ENCODE assay signal across 18 cellular contexts in genomic region chr17:83160443-83161297, GRCh38.
DNase-seq lines count a peak whose midpoint lies in the region; TF ChIP-seq lines count a peak whose summit lies in the region.
"Had no signal": no experiment of that assay in that cellular context is flagged by ENCODE, and none has a peak within 500 bp of the region (broad histone marks: within the 10 kb centered on the region; RNA-seq: fewer than 3 reads in every experiment).

No MANE protein-coding gene starts in this region.

- H3K4me3 Mint-ChIP-seq in chondrocyte (ENCODE audit: unreplicated experiment), result no peak overlapping the region
- H3K4me3 Mint-ChIP-seq: CD8-positive, alpha-beta memory T cell had no signal

- no peak for TF ChIP-seq POLR2A in esophagus squamous epithelium (IDR thresholded peaks at IDR 0.05)

- peak overlapping the region; percentile 64 for H3K9ac ChIP-seq in GM23248

- DNase-seq in GM23248, result no peak
- peak; percentile 90 for DNase-seq in chondrocyte (ENCODE audit: low spot score)
- peak; percentile 81 for DNase-seq in mesenteric fat pad (ENCODE audit: low spot score)
- DNase-seq in esophagus squamous epithelium (lab: John Stamatoyannopoulos, UW), result no peak
- DNase-seq in mucosa of gallbladder (ENCODE audit: low spot score), result no peak
- no peak for DNase-seq in NK-92 (lab: John Stamatoyannopoulos, UW; ENCODE audit: unreplicated experiment)
- no peak for DNase-seq in NCI-H2196 (lab: John Stamatoyannopoulos, UW; ENCODE audit: unreplicated experiment)
- DNase-seq: activated CD4-positive, alpha-beta T cell treated with anti-CD3 and anti-CD28 coated beads for 1 hour; CD8-positive, alpha-beta memory T cell; DMS79; effector CD8-positive, alpha-beta T cell; left ventricle myocardium superior; naive B cell; NCI-H526 treated with DMSO at 0.1 percent for 48 hours; psoas muscle had no signal

- peaks cover 20% of the 10 kb centered on the region for H3F3A ChIP-seq in GM23248 (ENCODE audit: insufficient read depth)

- H4K20me1 ChIP-seq in GM23248 (ENCODE audit: insufficient read depth), result no peaks in the 10 kb centered on the region

- no peak overlapping the region for H3K4me3 ChIP-seq in GM23248
- no peak overlapping the region for H3K4me3 ChIP-seq in skin epidermis
- H3K4me3 ChIP-seq in esophagus squamous epithelium, result no peak overlapping the region
- H3K4me3 ChIP-seq: HAP-1, psoas muscle, thoracic aorta had no signal

- no peaks in the 10 kb centered on the region for H3K79me2 ChIP-seq in GM23248 (ENCODE audit: insufficient read depth)

- no peaks in the 10 kb centered on the region for H3K9me2 ChIP-seq in GM23248 (ENCODE audit: insufficient read depth)

- H3K9me3 Mint-ChIP-seq in chondrocyte (ENCODE audit: low read depth), result peaks cover 5% of the 10 kb centered on the region

- H3K27me3 Mint-ChIP-seq in chondrocyte (ENCODE audit: low read depth), result peaks cover 14% of the 10 kb centered on the region

- H3K36me3 ChIP-seq in GM23248 (ENCODE audit: low read depth), result no peaks in the 10 kb centered on the region
- no peaks in the 10 kb centered on the region for H3K36me3 ChIP-seq in esophagus squamous epithelium
- H3K36me3 ChIP-seq: HAP-1, thoracic aorta had no signal

- H3K9me3 ChIP-seq in GM23248 (ENCODE audit: low read depth) (no peaks in the 10 kb centered on the region), esophagus squamous epithelium (no peaks in the 10 kb centered on the region)
- H3K9me3 ChIP-seq: HAP-1, psoas muscle, thoracic aorta had no signal

- no peak overlapping the region for H3K27ac Mint-ChIP-seq in chondrocyte (ENCODE audit: unreplicated experiment)

- H3K27ac ChIP-seq in GM23248 (peak overlapping the region; percentile 63), skin epidermis (peak overlapping the region in 11 of 21 experiments; percentile 16 to 86 (median 57)), esophagus squamous epithelium (peak overlapping the region in 1 of 4 donors; percentile 34)
- H3K27ac ChIP-seq: psoas muscle, thoracic aorta had no signal

- whole genome bisulfite sequencing in GM23248 (ENCODE audit: low coverage in 1 of 2, low lambda C conversion rate in 2 of 2, missing lambda C conversion rate in 2 of 2), 2 experiments, result 87 to 92% methylated on average over 16 to 19 of the region's 19 CpGs
- 80 to 93% methylated on average over 8 to 11 of the region's 19 CpGs for WGBS in esophagus squamous epithelium, 2 donors

- H3K4me2 ChIP-seq in GM23248 (ENCODE audit: unreplicated experiment), result no peak overlapping the region

- H3K4me1 Mint-ChIP-seq in chondrocyte (ENCODE audit: low read depth), result peaks cover 13% of the 10 kb centered on the region

- H2AFZ ChIP-seq in GM23248, result no peak overlapping the region

- TF ChIP-seq CTCF in chondrocyte (IDR thresholded peaks at IDR 0.05), result no peak
- no peak for TF ChIP-seq CTCF in esophagus squamous epithelium (IDR thresholded peaks at IDR 0.05)

- H3K27me3 ChIP-seq in GM23248 (replicated peaks; ENCODE audit: insufficient read depth) (no peaks in the 10 kb centered on the region), esophagus squamous epithelium (peaks cover 0 to 9% (median 0%) of the 10 kb centered on the region in 4 donors)

- in situ Hi-C loops in GM23248 (cut with MboI), result no loop called here

- H3K36me3 Mint-ChIP-seq in chondrocyte (ENCODE audit: low read depth), result no peaks in the 10 kb centered on the region
- H3K36me3 Mint-ChIP-seq: CD8-positive, alpha-beta memory T cell; naive B cell had no signal

- H3K4me1 ChIP-seq in GM23248 (ENCODE audit: insufficient read depth), result peaks cover 26% of the 10 kb centered on the region
- peaks cover 0 to 9% (median 0%) of the 10 kb centered on the region in 3 donors for H3K4me1 ChIP-seq in esophagus squamous epithelium
- H3K4me1 ChIP-seq: HAP-1, psoas muscle had no signal

- intact Hi-C loops in esophagus squamous epithelium (cut with DNase I), result no loop called here

Comparison
In these comparisons a context has a peak if more than half of its experiments do, and no peak if none do; other contexts are left out.
1. DNase-seq: peak in chondrocyte (single experiment) and mesenteric fat pad (single experiment); none in GM23248 (single experiment), esophagus squamous epithelium (single experiment), mucosa of gallbladder (single experiment), NK-92 (single experiment) and NCI-H2196 (single experiment).